12 cellular contexts compared by ENCODE assay signal in the genomic region with DNA sequence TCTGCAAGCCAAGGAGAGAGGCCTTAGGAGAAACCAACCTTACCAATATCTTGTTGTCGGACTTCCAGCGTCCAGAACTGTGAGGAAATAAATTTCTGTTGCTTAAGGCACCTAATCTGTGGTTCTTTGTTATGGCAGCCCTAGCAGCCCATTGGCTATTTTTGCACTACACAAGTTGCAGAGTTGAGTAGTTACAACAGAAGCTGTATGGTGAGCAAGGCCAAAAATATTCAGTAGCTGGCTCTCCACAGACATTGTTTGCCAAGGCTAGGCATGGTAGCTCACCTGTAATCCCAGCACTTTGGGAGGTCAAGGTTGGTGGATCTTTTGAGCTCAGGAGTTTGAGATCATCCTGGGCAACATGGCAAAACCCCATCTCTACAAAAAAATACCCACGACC. TPM values are rescaled to one million over a fixed set of nuclear protein-coding genes. Genes with fewer than 3 reads are reported as not detected.
DNase-seq lines count a peak whose midpoint lies in the region; ATAC-seq and TF ChIP-seq lines count a peak whose summit lies in the region.
"Had no signal": no experiment of that assay in that cellular context is flagged by ENCODE, and none has a peak within 500 bp of the region (broad histone marks: within the 10 kb centered on the region; RNA-seq: fewer than 3 reads in every experiment).

No MANE protein-coding gene starts in this region.

- peak overlapping the region; percentile 80 for H3K27ac Mint-ChIP-seq in activated CD4-positive, alpha-beta T cell treated with anti-CD3 and anti-CD28 coated beads for 36 hours
- H3K27ac Mint-ChIP-seq in activated CD4-positive, alpha-beta T cell treated with anti-CD3 and anti-CD28 coated beads, Interleukin-2, amount 10 ng/mL, durations not matched to agents 7 days and 5 days, result no peak overlapping the region
- peak overlapping the region; percentile 81 for H3K27ac Mint-ChIP-seq in stimulated activated effector memory CD8-positive, alpha-beta T cell treated with anti-CD3 and anti-CD28 coated beads, Interleukin-12 subunit alpha, Interleukin-12 subunit beta, amount 100 ng/mL, for 72 hours
- H3K27ac Mint-ChIP-seq in endodermal cell, result no peak overlapping the region

- peaks cover 57% of the 10 kb centered on the region for H3K4me1 Mint-ChIP-seq in activated CD4-positive, alpha-beta T cell treated with anti-CD3 and anti-CD28 coated beads for 36 hours
- peaks cover 24% of the 10 kb centered on the region for H3K4me1 Mint-ChIP-seq in activated CD4-positive, alpha-beta T cell treated with anti-CD3 and anti-CD28 coated beads, Interleukin-2, amount 10 ng/mL, durations not matched to agents 7 days and 5 days
- H3K4me1 Mint-ChIP-seq in stimulated activated effector memory CD8-positive, alpha-beta T cell treated with anti-CD3 and anti-CD28 coated beads, Interleukin-12 subunit alpha, Interleukin-12 subunit beta, amount 100 ng/mL, for 72 hours, result peaks cover 36% of the 10 kb centered on the region
- H3K4me1 Mint-ChIP-seq in endodermal cell, result peaks cover 14% of the 10 kb centered on the region

- no peaks in the 10 kb centered on the region for H3K36me3 Mint-ChIP-seq in activated CD4-positive, alpha-beta T cell treated with anti-CD3 and anti-CD28 coated beads for 36 hours (ENCODE audit: low read depth)
- H3K36me3 Mint-ChIP-seq in activated CD4-positive, alpha-beta T cell treated with anti-CD3 and anti-CD28 coated beads, Interleukin-2, amount 10 ng/mL, durations not matched to agents 7 days and 5 days (ENCODE audit: low read depth), result no peaks in the 10 kb centered on the region
- H3K36me3 Mint-ChIP-seq in stimulated activated effector memory CD8-positive, alpha-beta T cell treated with anti-CD3 and anti-CD28 coated beads, Interleukin-12 subunit alpha, Interleukin-12 subunit beta, amount 100 ng/mL, for 72 hours, result no peaks in the 10 kb centered on the region
- no peaks in the 10 kb centered on the region for H3K36me3 Mint-ChIP-seq in endodermal cell (ENCODE audit: low read depth)

- H3K4me3 Mint-ChIP-seq in activated CD4-positive, alpha-beta T cell treated with anti-CD3 and anti-CD28 coated beads for 36 hours, result no peak overlapping the region
- no peak overlapping the region for H3K4me3 Mint-ChIP-seq in activated CD4-positive, alpha-beta T cell treated with anti-CD3 and anti-CD28 coated beads, Interleukin-2, amount 10 ng/mL, durations not matched to agents 7 days and 5 days
- H3K4me3 Mint-ChIP-seq in stimulated activated effector memory CD8-positive, alpha-beta T cell treated with anti-CD3 and anti-CD28 coated beads, Interleukin-12 subunit alpha, Interleukin-12 subunit beta, amount 100 ng/mL, for 72 hours, result no peak overlapping the region
- H3K4me3 Mint-ChIP-seq in endodermal cell, result no peak overlapping the region

- H3K4me1 ChIP-seq in RWPE2 (ENCODE audit: insufficient read depth, poor library complexity, severe bottlenecking) (peaks cover 30% of the 10 kb centered on the region), endodermal cell (ENCODE audit: control insufficient read depth, insufficient read depth, low read length) (no peaks in the 10 kb centered on the region)

- no peaks in the 10 kb centered on the region for H3K9me3 Mint-ChIP-seq in activated CD4-positive, alpha-beta T cell treated with anti-CD3 and anti-CD28 coated beads for 36 hours (ENCODE audit: low read depth)
- H3K9me3 Mint-ChIP-seq in activated CD4-positive, alpha-beta T cell treated with anti-CD3 and anti-CD28 coated beads, Interleukin-2, amount 10 ng/mL, durations not matched to agents 7 days and 5 days, result no peaks in the 10 kb centered on the region
- H3K9me3 Mint-ChIP-seq in stimulated activated effector memory CD8-positive, alpha-beta T cell treated with anti-CD3 and anti-CD28 coated beads, Interleukin-12 subunit alpha, Interleukin-12 subunit beta, amount 100 ng/mL, for 72 hours, result no peaks in the 10 kb centered on the region
- no peaks in the 10 kb centered on the region for H3K9me3 Mint-ChIP-seq in endodermal cell

- CTCF ChIA-PET in activated CD4-positive, alpha-beta T cell treated with anti-CD3 and anti-CD28 coated beads for 36 hours (lab: Charles Lee), result interaction anchor here (1.2 to 1.3 kb wide), 2 partner anchors 39 to 65 kb away, joined by 4 read pairs; no protein-coding TSS in a partner anchor
- CTCF ChIA-PET in activated CD4-positive, alpha-beta T cell treated with anti-CD3 and anti-CD28 coated beads, Interleukin-2, amount 10 ng/mL, durations not matched to agents 7 days and 5 days (lab: Charles Lee), result no interaction called here

- DNase-seq in activated CD4-positive, alpha-beta T cell treated with anti-CD3 and anti-CD28 coated beads for 36 hours, result no peak
- no peak for DNase-seq in activated CD4-positive, alpha-beta T cell treated with anti-CD3 and anti-CD28 coated beads, Interleukin-2, amount 10 ng/mL, durations not matched to agents 7 days and 5 days
- DNase-seq in RWPE2 (ENCODE audit: low spot score) (no peak), epithelial cell of prostate (ENCODE audit: low read depth, low spot score) (peak; percentile 78), COLO668 (lab: John Stamatoyannopoulos, UW; ENCODE audit: unreplicated experiment) (no peak), endodermal cell (no peak)
- DNase-seq in stimulated activated effector memory CD8-positive, alpha-beta T cell treated with anti-CD3 and anti-CD28 coated beads, Interleukin-12 subunit alpha, Interleukin-12 subunit beta, amount 100 ng/mL, for 72 hours (ENCODE audit: low spot score in 2 of 2), result no peak
- no peak for DNase-seq in stimulated activated naive CD4-positive, alpha-beta T cell (lab: John Stamatoyannopoulos, UW)
- DNase-seq: activated CD4-positive, alpha-beta T cell treated with anti-CD3 and anti-CD28 coated beads for 4 hours; left colon; NCI-H1694 treated with DMSO at 0.1 percent for 48 hours had no signal

- H3K27ac ChIP-seq in RWPE2 (ENCODE audit: poor library complexity, severe bottlenecking), result peak overlapping the region; percentile 66
- H3K27ac ChIP-seq in epithelial cell of prostate, result peak overlapping the region; percentile 54
- no peak overlapping the region for H3K27ac ChIP-seq in endodermal cell (ENCODE audit: low read depth, low read length)

- ATAC-seq in activated CD4-positive, alpha-beta T cell treated with anti-CD3 and anti-CD28 coated beads for 36 hours, result no peak
- ATAC-seq in RWPE2 (ENCODE audit: low read depth), result peak; percentile 86
- no peak for ATAC-seq in stimulated activated effector memory CD8-positive, alpha-beta T cell treated with anti-CD3 and anti-CD28 coated beads, Interleukin-12 subunit alpha, Interleukin-12 subunit beta, amount 100 ng/mL, for 72 hours
- ATAC-seq: left colon had no signal

- no peak overlapping the region for H3K9ac ChIP-seq in endodermal cell (ENCODE audit: extremely low read depth, low read length, poor library complexity, severe bottlenecking)

- POLR2A ChIA-PET in activated CD4-positive, alpha-beta T cell treated with anti-CD3 and anti-CD28 coated beads for 36 hours (lab: Charles Lee), result interaction anchor here (0.7 kb wide), 1 partner anchor 1773 kb away, joined by 3 read pairs; no protein-coding TSS in a partner anchor
- POLR2A ChIA-PET in activated CD4-positive, alpha-beta T cell treated with anti-CD3 and anti-CD28 coated beads, Interleukin-2, amount 10 ng/mL, durations not matched to agents 7 days and 5 days (lab: Charles Lee), result no interaction called here

- intact Hi-C loops in activated CD4-positive, alpha-beta T cell treated with anti-CD3 and anti-CD28 coated beads for 36 hours (cut with DNase I, micrococcal nuclease), result loop anchor here in 1 of 2 experiments (5.0 kb wide), 1 partner anchor 578 kb away; the partner anchor contains the start of gene RHBDD1

- H3K4me3 ChIP-seq in RWPE2 (ENCODE audit: severe bottlenecking) (no peak overlapping the region), endodermal cell (ENCODE audit: low read length) (no peak overlapping the region)

- H3K36me3 ChIP-seq in RWPE2 (ENCODE audit: low read depth), result no peaks in the 10 kb centered on the region
- no peaks in the 10 kb centered on the region for H3K36me3 ChIP-seq in endodermal cell (ENCODE audit: control insufficient read depth, insufficient read depth, low read length)

- H3K27me3 Mint-ChIP-seq in activated CD4-positive, alpha-beta T cell treated with anti-CD3 and anti-CD28 coated beads for 36 hours, result no peaks in the 10 kb centered on the region
- no peaks in the 10 kb centered on the region for H3K27me3 Mint-ChIP-seq in activated CD4-positive, alpha-beta T cell treated with anti-CD3 and anti-CD28 coated beads, Interleukin-2, amount 10 ng/mL, durations not matched to agents 7 days and 5 days
- no peaks in the 10 kb centered on the region for H3K27me3 Mint-ChIP-seq in endodermal cell (ENCODE audit: insufficient read depth)

- TF ChIP-seq CTCF in RWPE2 (IDR thresholded peaks at IDR 0.05; ENCODE audit: poor library complexity, severe bottlenecking) (no peak), endodermal cell (conservative IDR thresholded peaks at IDR 0.05) (no peak)

- WGBS in endodermal cell (ENCODE audit: insufficient coverage in 1 of 2, insufficient read length in 1 of 2), 2 experiments, result 92 to 100% methylated on average over 1 to 3 of the region's 3 CpGs

- no peaks in the 10 kb centered on the region for H3K27me3 ChIP-seq in RWPE2 (ENCODE audit: insufficient read depth, poor library complexity, severe bottlenecking)
- no peaks in the 10 kb centered on the region for H3K27me3 ChIP-seq in endodermal cell (ENCODE audit: control insufficient read depth, insufficient read depth, low read length, poor library complexity, severe bottlenecking)

- no peaks in the 10 kb centered on the region for H3K9me3 ChIP-seq in RWPE2 (ENCODE audit: severe bottlenecking)
- no peaks in the 10 kb centered on the region for H3K9me3 ChIP-seq in endodermal cell (ENCODE audit: control insufficient read depth, low read length)

RNA-seq across cellular contexts. Expression of gene SCYGR1, which starts 27.1 kb away (rescaled TPM):
- total RNA-seq in activated CD4-positive, alpha-beta T cell treated with anti-CD3 and anti-CD28 coated beads for 36 hours, result not detected
- not detected for total RNA-seq in activated CD4-positive, alpha-beta T cell treated with anti-CD3 and anti-CD28 coated beads, Interleukin-2, amount 10 ng/mL, durations not matched to agents 7 days and 5 days
- total RNA-seq in endodermal cell, result not detected
- not detected for polyA plus RNA-seq in endodermal cell (2013, experiment 1 of 2)
- polyA plus RNA-seq in endodermal cell (2013, experiment 2 of 2), result not detected
- total RNA-seq: left colon had no signal
- polyA plus RNA-seq: AG04450 had no signal

RNA-seq across cellular contexts. Expression of gene TM4SF20, which starts 35.7 kb away (rescaled TPM):
- not detected for total RNA-seq in activated CD4-positive, alpha-beta T cell treated with anti-CD3 and anti-CD28 coated beads for 36 hours
- not detected for total RNA-seq in activated CD4-positive, alpha-beta T cell treated with anti-CD3 and anti-CD28 coated beads, Interleukin-2, amount 10 ng/mL, durations not matched to agents 7 days and 5 days
- not detected for total RNA-seq in endodermal cell
- polyA plus RNA-seq in endodermal cell (2013, experiment 1 of 2), result not detected
- polyA plus RNA-seq in endodermal cell (2013, experiment 2 of 2), result not detected

RNA-seq across cellular contexts. Expression of gene AGFG1, which starts 57.1 kb away (rescaled TPM):
- 100 to 1,000 TPM; 158 to 214 TPM for total RNA-seq in activated CD4-positive, alpha-beta T cell treated with anti-CD3 and anti-CD28 coated beads for 36 hours
- 10 to 100 TPM; 59.9 to 80.1 TPM for total RNA-seq in activated CD4-positive, alpha-beta T cell treated with anti-CD3 and anti-CD28 coated beads, Interleukin-2, amount 10 ng/mL, durations not matched to agents 7 days and 5 days
- 10 to 100 TPM; 90.3 to 92.0 TPM for total RNA-seq in endodermal cell
- polyA plus RNA-seq in endodermal cell (2013, experiment 1 of 2), result 67.5 TPM
- polyA plus RNA-seq in endodermal cell (2013, experiment 2 of 2), result 65.3 TPM

Comparison
In these comparisons a context has a peak if more than half of its experiments do, and no peak if none do; other contexts are left out.
1. H3K27ac Mint-ChIP-seq: peak in activated CD4-positive, alpha-beta T cell treated with anti-CD3 and anti-CD28 coated beads for 36 hours (single experiment) and stimulated activated effector memory CD8-positive, alpha-beta T cell treated with anti-CD3 and anti-CD28 coated beads, Interleukin-12 subunit alpha, Interleukin-12 subunit beta, amount 100 ng/mL, for 72 hours (single experiment); none in activated CD4-positive, alpha-beta T cell treated with anti-CD3 and anti-CD28 coated beads, Interleukin-2, amount 10 ng/mL, durations not matched to agents 7 days and 5 days (single experiment) and endodermal cell (single experiment).